8 cellular contexts compared by ENCODE assay signal in genomic region chr12:14364583-14365271, GRCh38. TPM values are rescaled to one million over a fixed set of nuclear protein-coding genes. Genes with fewer than 3 reads are reported as not detected.
DNase-seq lines count a peak whose midpoint lies in the region; ATAC-seq and TF ChIP-seq lines count a peak whose summit lies in the region.

No MANE protein-coding gene starts in this region.

- TF ChIP-seq CTCF in heart left ventricle (IDR thresholded peaks at IDR 0.05) (no peak), brain (conservative IDR thresholded peaks at IDR 0.05) (no peak), mesothelial cell of epicardium (IDR thresholded peaks at IDR 0.05; ENCODE audit: unreplicated experiment) (no peak), uterus (IDR thresholded peaks at IDR 0.05) (no peak), GM13977 (IDR thresholded peaks at IDR 0.05; ENCODE audit: extremely low read depth, insufficient read depth, missing control alignments) (no peak)

- TF ChIP-seq POLR2A in heart left ventricle (IDR thresholded peaks at IDR 0.05) = no peak
- no peak for TF ChIP-seq POLR2A in uterus (IDR thresholded peaks at IDR 0.05)

- H3K4me3 ChIP-seq in heart left ventricle = peak overlapping the region; percentile 52 to 84 (median 69)
- peak overlapping the region; percentile 52 to 77 for H3K4me3 ChIP-seq in uterus

- in situ Hi-C loops in GM13977 (cut with MboI; ENCODE audit: low pct_unique_long_range_greater_than_20kb, low sequenced_read_pairs, unreplicated experiment) = loop anchor here (10.0 kb wide), 1 partner anchor 110 kb away; no protein-coding TSS in a partner anchor

- H3K9me3 Mint-ChIP-seq in brain (peaks cover 8 to 20% (median 12%) of the 10 kb centered on the region in 5 experiments), mesothelial cell of epicardium (no peaks in the 10 kb centered on the region)

- H3K36me3 ChIP-seq in heart left ventricle (peaks cover 0 to 8% (median 0%) of the 10 kb centered on the region in 9 donors), uterus (no peaks in the 10 kb centered on the region)

- DNase-seq in heart left ventricle (no peak), left cardiac atrium (no peak), mesothelial cell of epicardium (ENCODE audit: low spot score in 2 of 2, unreplicated experiment in 2 of 2) (no peak), uterus (no peak), OCI-M1 (lab: John Stamatoyannopoulos, UW) (no peak), GM13977 (ENCODE audit: low spot score) (no peak), NCI-H2081 (lab: John Stamatoyannopoulos, UW) (no peak)

- peaks cover 0 to 3% (median 0%) of the 10 kb centered on the region in 12 donors for H3K9me3 ChIP-seq in heart left ventricle
- no peaks in the 10 kb centered on the region for H3K9me3 ChIP-seq in uterus

- H3K4me1 Mint-ChIP-seq in brain (peaks cover 20% of the 10 kb centered on the region), mesothelial cell of epicardium (peaks cover 6% of the 10 kb centered on the region)

- H3K27ac Mint-ChIP-seq in brain (peak overlapping the region; percentile 87 to 100 (median 96)), mesothelial cell of epicardium (peak overlapping the region; percentile 95)

- H3K4me3 Mint-ChIP-seq in brain = peak overlapping the region; percentile 85 to 95 (median 90)
- H3K4me3 Mint-ChIP-seq in mesothelial cell of epicardium = peak overlapping the region; percentile 94

- peaks cover 7% of the 10 kb centered on the region for H3K27me3 Mint-ChIP-seq in brain
- no peaks in the 10 kb centered on the region for H3K27me3 Mint-ChIP-seq in mesothelial cell of epicardium (ENCODE audit: low read depth)

- H3K27me3 ChIP-seq in heart left ventricle (no peaks in the 10 kb centered on the region), uterus (no peaks in the 10 kb centered on the region)

- peaks cover 16% of the 10 kb centered on the region for H3K36me3 Mint-ChIP-seq in brain
- H3K36me3 Mint-ChIP-seq in mesothelial cell of epicardium = peaks cover 2% of the 10 kb centered on the region

- no peak for ATAC-seq in heart left ventricle
- ATAC-seq in left cardiac atrium = no peak

- WGBS in heart left ventricle, 4 donors = 94 to 95% (median 94%) methylated on average over 8 of the region's 8 CpGs

- intact Hi-C loops in heart left ventricle (cut with DNase I) = loop anchor here (1.0 to 10.0 kb wide), 11 partner anchors 38 to 408 kb away; partner anchors contain the start of gene PLBD1 (in 1 of the 10)
- intact Hi-C loops in left cardiac atrium (cut with DNase I) = loop anchor here (2.0 to 10.0 kb wide), 3 partner anchors 106 to 200 kb away; partner anchors contain the start of gene PLBD1 (in 1 of the 2)
- intact Hi-C loops in uterus (cut with DNase I; ENCODE audit: low total_unique reads) = no loop called here

- H3K4me1 ChIP-seq in heart left ventricle = peaks cover 0 to 25% (median 7%) of the 10 kb centered on the region in 12 donors
- H3K4me1 ChIP-seq in uterus = peaks cover 0 to 6% of the 10 kb centered on the region in 2 donors

- H3K27ac ChIP-seq in heart left ventricle (peak overlapping the region in 11 of 12 donors; percentile 90 to 98 (median 95)), uterus (peak overlapping the region; percentile 92 to 99)

RNA-seq across cellular contexts. Expression of gene ATF7IP, which starts 0.8 kb away (rescaled TPM):
- total RNA-seq in heart left ventricle (10 to 100 TPM; 39.8 to 82.4 (median 63.6) TPM), left cardiac atrium (10 to 100 TPM; 55.0 to 59.4 TPM), mesothelial cell of epicardium (176 to 192 TPM (median 177 TPM) in 3 replicates), uterus (100 to 1,000 TPM in 1 of 4 donors, 10 to 100 TPM in 3; 39.5 to 102 (median 65.6) TPM)
- polyA plus RNA-seq in heart left ventricle (1 to 10 TPM; 7.7 to 9.5 TPM), brain (ENCODE audit: insufficient read depth, low read depth, low replicate concordance) (23.9 TPM)
